1 cellular context compared by ENCODE assay signal in the genomic region with DNA sequence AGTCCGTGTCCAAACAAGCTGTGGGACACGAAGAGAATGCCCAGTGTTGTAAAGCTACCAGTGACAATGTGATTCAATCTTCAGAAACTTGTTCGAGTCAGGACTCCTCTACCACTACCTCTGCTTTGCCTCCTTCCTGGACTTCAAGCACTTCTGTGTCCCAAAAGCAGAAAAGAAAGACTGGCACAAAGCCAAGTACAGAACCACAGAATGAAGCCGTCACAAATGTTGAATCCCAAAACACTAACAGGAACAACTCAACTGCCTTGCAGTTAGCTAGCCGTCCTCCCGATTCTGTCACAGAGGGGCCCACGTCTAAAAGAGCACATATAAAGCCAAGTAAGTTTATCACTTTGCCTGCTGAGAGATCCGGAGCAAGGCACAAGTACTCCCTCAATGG.
TF ChIP-seq lines count a peak whose summit lies in the region.

No MANE protein-coding gene starts in this region.

TF ChIP-seq in H1, 55 proteins besides CTCF, POLR2A, EP300 and RAD21 (continued from another document):
- no peak for TF ChIP-seq SIN3A (conservative IDR thresholded peaks at IDR 0.05 in 1 of 2, IDR thresholded peaks at IDR 0.05 in 1 of 2; ENCODE audit: low read depth in 1 of 2, low read length in 2 of 2)
- TF ChIP-seq SP1 (IDR thresholded peaks at IDR 0.05; ENCODE audit: low read depth, low read length) = no peak
- no peak for TF ChIP-seq PHF8 (conservative IDR thresholded peaks at IDR 0.05; ENCODE audit: low read depth, low read length)
- TF ChIP-seq ASH2L (IDR thresholded peaks at IDR 0.05; ENCODE audit: low read length) = no peak
- TF ChIP-seq CEBPB (IDR thresholded peaks at IDR 0.05; ENCODE audit: low read depth, low read length) = no peak
- TF ChIP-seq HDAC2 (IDR thresholded peaks at IDR 0.05; ENCODE audit: borderline replicate concordance in 1 of 2, low read depth in 2 of 2, low read length in 2 of 2) = no peak
- no peak for TF ChIP-seq CTBP2 (IDR thresholded peaks at IDR 0.05; ENCODE audit: borderline replicate concordance, insufficient read depth, insufficient read length, low read length)
- TF ChIP-seq TEAD4 (IDR thresholded peaks at IDR 0.05; ENCODE audit: low read depth, low read length) = no peak
TF ChIP-seq in H1: peak in this region for 0.
